ENCODE assay signal across 8 cellular contexts in the genomic region with DNA sequence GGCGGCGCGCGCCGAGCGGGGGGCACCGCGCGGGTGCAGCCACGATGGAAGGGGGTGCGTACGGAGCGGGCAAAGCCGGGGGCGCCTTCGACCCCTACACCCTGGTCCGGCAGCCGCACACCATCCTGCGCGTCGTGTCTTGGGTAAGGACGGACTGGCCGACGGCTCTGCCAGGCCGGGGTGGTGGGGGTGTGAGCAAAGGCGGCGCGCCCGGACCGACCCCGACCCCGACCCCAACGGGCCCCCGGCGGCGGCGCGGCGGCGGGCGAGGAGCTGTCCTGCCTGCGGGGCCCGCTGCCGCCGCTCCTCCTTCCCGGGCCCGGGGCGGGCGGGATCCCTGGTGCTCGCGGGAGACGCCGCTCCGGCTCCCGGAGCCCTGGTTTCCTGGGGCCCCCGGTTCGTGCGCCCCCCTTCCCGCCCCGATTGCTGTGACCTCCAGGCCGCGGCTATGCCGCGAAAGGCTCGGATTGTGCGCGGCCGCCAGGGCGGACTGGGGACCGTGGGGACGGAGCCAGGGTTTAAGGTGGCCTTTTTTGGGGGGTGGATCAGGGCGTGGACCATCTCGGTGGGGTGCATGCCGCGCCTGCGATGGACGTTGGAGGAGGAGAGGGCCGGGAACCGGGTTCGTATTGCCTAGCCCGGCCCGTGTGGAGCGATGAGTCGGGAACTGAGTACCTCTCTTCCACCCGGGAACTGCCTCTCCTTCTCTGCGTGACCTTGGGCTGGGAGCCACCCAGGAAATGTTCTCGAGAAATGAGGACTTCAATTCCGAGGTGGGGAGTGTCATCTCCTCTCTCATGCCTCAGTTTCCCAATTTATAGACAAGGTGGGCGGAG. TPM values are rescaled to one million over a fixed set of nuclear protein-coding genes. Genes with fewer than 3 reads are reported as not detected.
A peak's percentile ranks its signal among the peaks of the same experiment; 100 is the strongest.
DNase-seq lines count a peak whose midpoint lies in the region; ATAC-seq and TF ChIP-seq lines count a peak whose summit lies in the region.

A gene with protein sequence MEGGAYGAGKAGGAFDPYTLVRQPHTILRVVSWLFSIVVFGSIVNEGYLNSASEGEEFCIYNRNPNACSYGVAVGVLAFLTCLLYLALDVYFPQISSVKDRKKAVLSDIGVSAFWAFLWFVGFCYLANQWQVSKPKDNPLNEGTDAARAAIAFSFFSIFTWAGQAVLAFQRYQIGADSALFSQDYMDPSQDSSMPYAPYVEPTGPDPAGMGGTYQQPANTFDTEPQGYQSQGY (plus strand): TSS at position 25 of the 836 bp plus-strand sequence. CDS start 20 bp downstream, at position 45.

- peak in 1 of 4 donors; percentile 16 for TF ChIP-seq POLR2A in upper lobe of left lung (IDR thresholded peaks at IDR 0.05)

- H3K27ac ChIP-seq in dorsolateral prefrontal cortex (peak within 1 kb of the TSS; percentile 63 to 98 (median 91)), mesodermal cell (ENCODE audit: low read depth, low read length, severe bottlenecking) (no peak within 1 kb of the TSS), upper lobe of left lung (peak within 1 kb of the TSS in 2 of 4 donors; percentile 2 to 83)

- H3K4me3 ChIP-seq in dorsolateral prefrontal cortex (peak within 1 kb of the TSS; percentile 65 to 94 (median 83)), mesodermal cell (ENCODE audit: extremely low read depth, insufficient read depth, low read length, poor library complexity, severe bottlenecking) (peak within 1 kb of the TSS; percentile 58), upper lobe of left lung (peak within 1 kb of the TSS; percentile 38 to 79 (median 72))

- H3K27me3 ChIP-seq in dorsolateral prefrontal cortex (no peaks in the 10 kb centered on the region), upper lobe of left lung (no peaks in the 10 kb centered on the region)

- H3K36me3 ChIP-seq in mesodermal cell (ENCODE audit: control insufficient read depth, insufficient read depth, low read length): no peaks in the 10 kb centered on the region
- no peaks in the 10 kb centered on the region for H3K36me3 ChIP-seq in upper lobe of left lung

- 3 to 5% methylated on average over 48 to 81 of the region's 89 CpGs for WGBS in mesodermal cell (ENCODE audit: insufficient coverage in 2 of 2), 2 experiments
- 0 to 7% methylated on average over 1 to 25 of the region's 89 CpGs for WGBS in upper lobe of left lung, 2 donors

- peak in 1 of 2 donors; percentile 47 for ATAC-seq in upper lobe of left lung (ENCODE audit: low FRiP score in 2 of 2)

- intact Hi-C loops in dorsolateral prefrontal cortex (cut with DNase I): loop anchor here (1.0 to 10.0 kb wide), 3 partner anchors 31 to 175 kb away; a partner anchor contains a TSS

- no peak for TF ChIP-seq EP300 in upper lobe of left lung (IDR thresholded peaks at IDR 0.05)

- TF ChIP-seq CTCF in dorsolateral prefrontal cortex (IDR thresholded peaks at IDR 0.05 in 54 of 56, conservative IDR thresholded peaks at IDR 0.05 in 2 of 56; ENCODE audit: low read depth in 1 of 56, partially characterized antibody in 56 of 56) (no peak), upper lobe of left lung (IDR thresholded peaks at IDR 0.05) (no peak)

- H3K4me1 ChIP-seq in mesodermal cell (ENCODE audit: control insufficient read depth, insufficient read depth, low read length, poor library complexity, severe bottlenecking) (peaks cover 22% of the 10 kb centered on the region), upper lobe of left lung (peaks cover 12 to 18% (median 14%) of the 10 kb centered on the region in 4 donors)

- DNase-seq in EH (ENCODE audit: low read depth) (peak; percentile 26), NCI-H69 (lab: John Stamatoyannopoulos, UW) (peak; percentile 60), dorsolateral prefrontal cortex (peak in 2 of 10 donors; percentile 45 to 63), upper lobe of left lung (peak in 1 of 2 donors; percentile 86), NCI-H446 treated with DMSO at 0.1 percent for 48 hours (lab: John Stamatoyannopoulos, UW) (no peak), UCSD-AML1 (lab: John Stamatoyannopoulos, UW; ENCODE audit: unreplicated experiment) (no peak), SW480 (ENCODE audit: low spot score) (no peak)

- no peaks in the 10 kb centered on the region for H3K9me3 ChIP-seq in mesodermal cell (ENCODE audit: control insufficient read depth, low read length)
- no peaks in the 10 kb centered on the region for H3K9me3 ChIP-seq in upper lobe of left lung

RNA-seq across cellular contexts. Expression of the gene that starts here (rescaled TPM):
- 100 to 1,000 TPM; 108 to 421 (median 288) TPM for total RNA-seq in dorsolateral prefrontal cortex
- polyA plus RNA-seq in mesodermal cell (2013, experiment 1 of 2): 37.9 TPM
- polyA plus RNA-seq in mesodermal cell (2013, experiment 2 of 2): 29.3 TPM
- 10 to 100 TPM in 1 of 6 donors, 1 to 10 TPM in 5; 2.0 to 14.6 (median 5.3) TPM for total RNA-seq in upper lobe of left lung

Comparison
In these comparisons a context has a peak if more than half of its experiments do, and no peak if none do; other contexts are left out.
1. RNA of the gene that starts here (total RNA-seq): 108 to 421 TPM in dorsolateral prefrontal cortex; 2.0 to 14.6 TPM in upper lobe of left lung; every median in the first group is over 4 times any median in the second.
2. DNase-seq: peak in EH (single experiment) and NCI-H69 (single experiment); none in NCI-H446 treated with DMSO at 0.1 percent for 48 hours (single experiment), UCSD-AML1 (single experiment) and SW480 (single experiment).
3. Peak in every context shown above with its lines, with median percentiles within 50 percentile points of each other: H3K4me3 ChIP-seq.